In genomic region chr22:48106215-48106614, GRCh38 we compare ENCODE assay signal across 14 cellular contexts.
DNase-seq lines count a peak whose midpoint lies in the region; ATAC-seq lines count a peak whose summit lies in the region.
"Had no signal": no experiment of that assay in that cellular context is flagged by ENCODE, and none has a peak within 500 bp of the region (broad histone marks: within the 10 kb centered on the region; RNA-seq: fewer than 3 reads in every experiment).

No MANE protein-coding gene starts in this region.

- POLR2A ChIA-PET in naive thymus-derived CD8-positive, alpha-beta T cell (lab: Charles Lee), result no interaction called here

- no peak overlapping the region for H2BK120ac ChIP-seq in neuronal stem cell (ENCODE audit: low read depth, low read length)

- no peak overlapping the region for H3K23ac ChIP-seq in neuronal stem cell (ENCODE audit: low read depth, low read length, poor library complexity)

- no peak overlapping the region for H3K4me2 ChIP-seq in neuronal stem cell (ENCODE audit: insufficient read depth, low read length, poor library complexity, severe bottlenecking)
- H3K4me2 ChIP-seq: BLaER1 treated with 17β-estradiol and CSF1 and Interleukin-3, amounts not matched to agents 10 nM and 100 nM had no signal

- no peaks in the 10 kb centered on the region for H3K4me1 Mint-ChIP-seq in activated CD8-positive, alpha-beta memory T cell treated with anti-CD3 and anti-CD28 coated beads, Interleukin-2, amount 10 ng/mL, durations not matched to agents 7 days and 5 days
- peaks cover 0 to 8% (median 0%) of the 10 kb centered on the region in 4 donors for H3K4me1 Mint-ChIP-seq in naive thymus-derived CD8-positive, alpha-beta T cell
- H3K4me1 Mint-ChIP-seq: H9 had no signal

- H3K4me3 ChIP-seq in neuronal stem cell (ENCODE audit: low read length in 2 of 2), result no peak overlapping the region
- H3K4me3 ChIP-seq: BLaER1 treated with 17β-estradiol and CSF1 and Interleukin-3, amounts not matched to agents 10 nM and 100 nM; GM12878 had no signal

- H3K9me3 ChIP-seq in neuronal stem cell (replicated peaks in 1 of 2; ENCODE audit: control insufficient read depth in 2 of 2, insufficient read depth in 1 of 2, low read depth in 1 of 2, low read length in 2 of 2), result peaks cover 0 to 5% of the 10 kb centered on the region in 2 donors

- no CpG with 5 or more reads among the region's 11 CpGs for WGBS in neuronal stem cell (ENCODE audit: extremely low coverage in 2 of 2, insufficient read length in 2 of 2, insufficient replicate concordance in 1 of 2), 2 donors

- H3K4ac ChIP-seq in neuronal stem cell (ENCODE audit: low read length), result no peak overlapping the region

- CTCF ChIA-PET in activated CD8-positive, alpha-beta memory T cell treated with anti-CD3 and anti-CD28 coated beads, Interleukin-2, amount 10 ng/mL, durations not matched to agents 7 days and 5 days (lab: Charles Lee), result no interaction called here

- no peak overlapping the region for H4K8ac ChIP-seq in neuronal stem cell (ENCODE audit: low read depth, low read length)

- H2BK5ac ChIP-seq in neuronal stem cell (ENCODE audit: low read length), result peak overlapping the region; percentile 26

- no peak overlapping the region for H2AFZ ChIP-seq in neuronal stem cell (ENCODE audit: low read length)

- no peak overlapping the region for H3K27ac ChIP-seq in neuronal stem cell (replicated peaks; ENCODE audit: low read length)
- H3K27ac ChIP-seq: BLaER1 treated with 17β-estradiol and CSF1 and Interleukin-3, amounts not matched to agents 10 nM and 100 nM had no signal

- DNase-seq in activated CD8-positive, alpha-beta memory T cell treated with anti-CD3 and anti-CD28 coated beads, Interleukin-2, amount 10 ng/mL, durations not matched to agents 7 days and 5 days, result peak; percentile 23
- no peak for DNase-seq in activated CD8-positive, alpha-beta memory T cell treated with anti-CD3 and anti-CD28 coated beads for 24 hours
- DNase-seq in ecto neural progenitor cell (ENCODE audit: low spot score) (peak; percentile 34), neuronal stem cell (ENCODE audit: low spot score) (no peak), amniotic stem cell (lab: John Stamatoyannopoulos, UW) (no peak)
- no peak for DNase-seq in naive thymus-derived CD8-positive, alpha-beta T cell
- DNase-seq in NK-92 treated with Interleukin-12 subunit alpha and Interleukin-12 subunit beta, amount 100 ng/mL, for 24 hours (lab: John Stamatoyannopoulos, UW), result no peak
- DNase-seq: ACHN; CD4-positive, CD25-positive, alpha-beta regulatory T cell; GOT3; H9 had no signal

- H3K27me3 ChIP-seq in neuronal stem cell (ENCODE audit: control insufficient read depth in 3 of 3, insufficient read depth in 3 of 3, low read depth in 1 of 3, low read length in 3 of 3), result peaks cover 0 to 3% (median 0%) of the 10 kb centered on the region in 3 experiments
- H3K27me3 ChIP-seq: BLaER1 treated with 17β-estradiol and CSF1 and Interleukin-3, amounts not matched to agents 10 nM and 100 nM had no signal

- H3K14ac ChIP-seq in neuronal stem cell (ENCODE audit: low read length), result no peak overlapping the region

- no peak overlapping the region for H3K4me3 Mint-ChIP-seq in activated CD8-positive, alpha-beta memory T cell treated with anti-CD3 and anti-CD28 coated beads, Interleukin-2, amount 10 ng/mL, durations not matched to agents 7 days and 5 days
- H3K4me3 Mint-ChIP-seq in naive thymus-derived CD8-positive, alpha-beta T cell, result no peak overlapping the region
- H3K4me3 Mint-ChIP-seq: CD4-positive, CD25-positive, alpha-beta regulatory T cell; H9; IgD-negative memory B cell had no signal

- H3K9ac ChIP-seq in neuronal stem cell (ENCODE audit: low read depth, low read length, poor library complexity), result no peak overlapping the region
- H3K9ac ChIP-seq: BLaER1 treated with 17β-estradiol and CSF1 and Interleukin-3, amounts not matched to agents 10 nM and 100 nM had no signal

- H4K91ac ChIP-seq in neuronal stem cell (ENCODE audit: low read depth, low read length, poor library complexity), result no peak overlapping the region

- H3K18ac ChIP-seq in neuronal stem cell (ENCODE audit: low read length), result no peak overlapping the region

- no peak overlapping the region for H2BK15ac ChIP-seq in neuronal stem cell (ENCODE audit: low read length)

- ATAC-seq in activated CD8-positive, alpha-beta memory T cell treated with anti-CD3 and anti-CD28 coated beads, Interleukin-2, amount 10 ng/mL, durations not matched to agents 7 days and 5 days, result no peak
- no peak for ATAC-seq in naive thymus-derived CD8-positive, alpha-beta T cell
- ATAC-seq: GM12878 had no signal

- H3K27ac Mint-ChIP-seq in activated CD8-positive, alpha-beta memory T cell treated with anti-CD3 and anti-CD28 coated beads, Interleukin-2, amount 10 ng/mL, durations not matched to agents 7 days and 5 days, result no peak overlapping the region
- H3K27ac Mint-ChIP-seq in naive thymus-derived CD8-positive, alpha-beta T cell, result no peak overlapping the region
- H3K27ac Mint-ChIP-seq: CD4-positive, CD25-positive, alpha-beta regulatory T cell; H9 had no signal

- no peaks in the 10 kb centered on the region for H3K9me3 Mint-ChIP-seq in activated CD8-positive, alpha-beta memory T cell treated with anti-CD3 and anti-CD28 coated beads, Interleukin-2, amount 10 ng/mL, durations not matched to agents 7 days and 5 days (ENCODE audit: low read depth)
- H3K9me3 Mint-ChIP-seq in naive thymus-derived CD8-positive, alpha-beta T cell, result peaks cover 0 to 14% (median 2%) of the 10 kb centered on the region in 9 donors

- peaks cover 34% of the 10 kb centered on the region for H3K27me3 Mint-ChIP-seq in activated CD8-positive, alpha-beta memory T cell treated with anti-CD3 and anti-CD28 coated beads, Interleukin-2, amount 10 ng/mL, durations not matched to agents 7 days and 5 days
- peaks cover 2 to 31% (median 4%) of the 10 kb centered on the region in 5 donors for H3K27me3 Mint-ChIP-seq in naive thymus-derived CD8-positive, alpha-beta T cell

- no peaks in the 10 kb centered on the region for H3K79me1 ChIP-seq in neuronal stem cell (ENCODE audit: low read depth, low read length)

- no peak overlapping the region for H2BK12ac ChIP-seq in neuronal stem cell (ENCODE audit: low read length)

- no peaks in the 10 kb centered on the region for H3K36me3 ChIP-seq in neuronal stem cell (replicated peaks in 1 of 2; ENCODE audit: control insufficient read depth in 2 of 2, insufficient read depth in 2 of 2, low read length in 2 of 2)
- H3K36me3 ChIP-seq: BLaER1 treated with 17β-estradiol and CSF1 and Interleukin-3, amounts not matched to agents 10 nM and 100 nM had no signal

- no peak overlapping the region for H2AK5ac ChIP-seq in neuronal stem cell (ENCODE audit: low read depth, low read length)

- peaks cover 0 to 1% of the 10 kb centered on the region in 2 donors for H3K4me1 ChIP-seq in neuronal stem cell (ENCODE audit: control insufficient read depth in 2 of 2, insufficient read depth in 1 of 2, low read depth in 1 of 2, low read length in 2 of 2)

- peaks cover 2% of the 10 kb centered on the region for H3K36me3 Mint-ChIP-seq in activated CD8-positive, alpha-beta memory T cell treated with anti-CD3 and anti-CD28 coated beads, Interleukin-2, amount 10 ng/mL, durations not matched to agents 7 days and 5 days
- H3K36me3 Mint-ChIP-seq in naive thymus-derived CD8-positive, alpha-beta T cell, result no peaks in the 10 kb centered on the region
- H3K36me3 Mint-ChIP-seq: CD4-positive, CD25-positive, alpha-beta regulatory T cell; IgD-negative memory B cell had no signal

Comparison
In these comparisons a context has a peak if more than half of its experiments do, and no peak if none do; other contexts are left out.
1. DNase-seq: peak in activated CD8-positive, alpha-beta memory T cell treated with anti-CD3 and anti-CD28 coated beads, Interleukin-2, amount 10 ng/mL, durations not matched to agents 7 days and 5 days (single experiment) and ecto neural progenitor cell (single experiment); none in activated CD8-positive, alpha-beta memory T cell treated with anti-CD3 and anti-CD28 coated beads for 24 hours (single experiment), neuronal stem cell (single experiment), amniotic stem cell (single experiment), naive thymus-derived CD8-positive, alpha-beta T cell (0 of 10) and NK-92 treated with Interleukin-12 subunit alpha and Interleukin-12 subunit beta, amount 100 ng/mL, for 24 hours (single experiment).